ENCODE assay signal across 8 cellular contexts in the genomic region with DNA sequence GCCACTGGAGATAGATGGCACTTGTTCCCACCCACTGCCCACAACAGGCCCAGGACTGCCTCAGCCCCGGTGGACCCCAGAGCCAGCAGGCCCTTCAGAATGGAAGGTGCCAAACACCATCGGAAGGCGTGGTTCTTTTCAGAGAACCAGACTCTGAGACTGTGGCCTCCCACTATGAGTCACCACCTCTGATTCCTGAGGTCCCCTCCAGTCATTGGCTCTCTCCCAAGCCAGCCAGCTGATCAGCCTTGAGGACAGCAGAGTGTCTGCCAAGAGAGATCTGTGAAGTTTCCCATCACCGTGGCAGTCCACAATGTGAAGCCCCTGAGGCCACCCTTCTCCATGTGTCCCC. TPM values are rescaled to one million over a fixed set of nuclear protein-coding genes. Genes with fewer than 3 reads are reported as not detected.
A peak's percentile ranks its signal among the peaks of the same experiment; 100 is the strongest.
DNase-seq lines count a peak whose midpoint lies in the region; ATAC-seq and FAIRE-seq lines count a peak whose summit lies in the region.

No MANE protein-coding gene starts in this region.

- H3K9me3 Mint-ChIP-seq in activated naive CD4-positive, alpha-beta T cell treated with anti-CD3 and anti-CD28 coated beads, Interleukin-2, amount 50 U/mL, for 72 hours, result peaks cover 0 to 5% of the 10 kb centered on the region in 2 donors

- H3K27ac Mint-ChIP-seq in activated naive CD4-positive, alpha-beta T cell treated with anti-CD3 and anti-CD28 coated beads, Interleukin-2, amount 50 U/mL, for 72 hours, result peak overlapping the region in 1 of 2 donors; percentile 22

- intact Hi-C loops in right cardiac atrium (cut with DNase I), result no loop called here

- no peaks in the 10 kb centered on the region for H3K36me3 ChIP-seq in small intestine (ENCODE audit: control insufficient read depth in 2 of 2, insufficient read depth in 2 of 2, low read length in 2 of 2)

- no peaks in the 10 kb centered on the region for H3K9me3 ChIP-seq in right cardiac atrium (ENCODE audit: control insufficient read depth, low read length)
- H3K9me3 ChIP-seq in small intestine (ENCODE audit: control insufficient read depth, low read depth), result no peaks in the 10 kb centered on the region

- H3K4me1 ChIP-seq in right cardiac atrium (ENCODE audit: control insufficient read depth, insufficient read depth, low read length), result peaks cover 8% of the 10 kb centered on the region
- H3K4me1 ChIP-seq in small intestine (ENCODE audit: control insufficient read depth in 2 of 2, insufficient read depth in 1 of 2, low read depth in 1 of 2, low read length in 1 of 2), result peaks cover 4 to 10% of the 10 kb centered on the region in 2 donors

- H3K27ac ChIP-seq in right cardiac atrium (ENCODE audit: low read length), result no peak overlapping the region
- H3K27ac ChIP-seq in small intestine (ENCODE audit: low read depth in 1 of 2, low read length in 1 of 2), result peak overlapping the region; percentile 12 to 80

- H3K4me3 ChIP-seq in right cardiac atrium (ENCODE audit: low read length), result no peak overlapping the region
- no peak overlapping the region for H3K4me3 ChIP-seq in small intestine (ENCODE audit: low read depth in 1 of 2, low read length in 2 of 2)

- DNase-seq in 8988T, result peak; percentile 74
- peak; percentile 21 for DNase-seq in NCI-H2171 (lab: John Stamatoyannopoulos, UW)
- peak; percentile 49 to 68 for DNase-seq in activated naive CD4-positive, alpha-beta T cell treated with anti-CD3 and anti-CD28 coated beads, Interleukin-2, amount 50 U/mL, for 72 hours (ENCODE audit: low spot score in 2 of 2)
- DNase-seq in right cardiac atrium, result peak; percentile 89 to 95 (median 91)
- peak; percentile 98 for DNase-seq in small intestine
- DNase-seq in NCI-H510A (lab: John Stamatoyannopoulos, UW), result no peak

- no peak for FAIRE-seq in small intestine (lab: Jason Lieb, UNC)

- peaks cover 0 to 7% of the 10 kb centered on the region in 2 donors for H3K36me3 Mint-ChIP-seq in activated naive CD4-positive, alpha-beta T cell treated with anti-CD3 and anti-CD28 coated beads, Interleukin-2, amount 50 U/mL, for 72 hours

- 12% methylated on average over 4 of the region's 4 CpGs for WGBS in right cardiac atrium
- 6 to 14% (median 10%) methylated on average over 4 of the region's 4 CpGs for WGBS in small intestine, 3 donors

- peak; percentile 94 for ATAC-seq in GM18498 (IDR thresholded peaks at IDR 0.05; ENCODE audit: unreplicated experiment)
- peak; percentile 87 for ATAC-seq in HG02678 (IDR thresholded peaks at IDR 0.05; ENCODE audit: unreplicated experiment)
- ATAC-seq in activated naive CD4-positive, alpha-beta T cell treated with anti-CD3 and anti-CD28 coated beads, Interleukin-2, amount 50 U/mL, for 72 hours, result peak; percentile 89 to 94
- ATAC-seq in right cardiac atrium, result peak; percentile 84 to 96

- H3K27me3 ChIP-seq in right cardiac atrium (ENCODE audit: control insufficient read depth, insufficient read depth) (no peaks in the 10 kb centered on the region), small intestine (ENCODE audit: control insufficient read depth in 2 of 2, insufficient read depth in 2 of 2, low read length in 2 of 2) (no peaks in the 10 kb centered on the region)

RNA-seq across cellular contexts. Expression of gene MAP3K2, which starts 10.4 kb away (rescaled TPM):
- 10 to 100 TPM; 39.5 to 45.7 TPM for total RNA-seq in activated naive CD4-positive, alpha-beta T cell treated with anti-CD3 and anti-CD28 coated beads, Interleukin-2, amount 50 U/mL, for 72 hours
- 10 to 100 TPM; 25.9 to 34.3 (median 32.1) TPM for total RNA-seq in right cardiac atrium
- polyA plus RNA-seq in right cardiac atrium (4.3 TPM), small intestine (10 to 100 TPM in 1 of 3 donors, 1 to 10 TPM in 2; 6.7 to 12.7 (median 8.9) TPM)

RNA-seq across cellular contexts. Expression of gene PROC, which starts 20.0 kb away (rescaled TPM):
- not detected for total RNA-seq in activated naive CD4-positive, alpha-beta T cell treated with anti-CD3 and anti-CD28 coated beads, Interleukin-2, amount 50 U/mL, for 72 hours
- not detected for total RNA-seq in right cardiac atrium
- polyA plus RNA-seq in right cardiac atrium (0.18 TPM), small intestine (1 to 10 TPM; 1.0 to 6.0 (median 3.8) TPM)
